ENCODE assay signal across 8 cellular contexts in the genomic region with DNA sequence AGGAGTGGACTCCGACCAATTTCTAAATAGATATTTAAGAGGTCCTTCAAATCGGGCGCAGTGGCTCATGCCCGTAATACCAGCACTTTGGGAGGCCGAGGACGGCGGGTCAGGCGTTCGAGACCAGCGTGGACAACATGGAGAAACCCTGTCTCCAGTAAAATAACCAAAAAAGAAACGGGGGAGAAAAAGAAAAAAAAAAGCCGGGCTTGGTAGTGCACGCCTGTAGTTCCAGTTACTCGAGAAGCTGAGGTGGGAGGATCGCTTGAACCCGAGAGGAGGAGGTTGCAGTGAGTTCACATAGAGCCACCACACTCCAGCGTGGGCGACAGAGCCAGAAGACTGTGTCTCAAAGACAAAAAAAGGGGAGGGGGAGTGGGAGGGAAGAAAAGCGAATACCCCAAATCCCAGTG. TPM values are rescaled to one million over a fixed set of nuclear protein-coding genes. Genes with fewer than 3 reads are reported as not detected.
A peak's percentile ranks its signal among the peaks of the same experiment; 100 is the strongest.
DNase-seq lines count a peak whose midpoint lies in the region; ATAC-seq and TF ChIP-seq lines count a peak whose summit lies in the region.

No MANE protein-coding gene starts in this region.

- peak overlapping the region; percentile 95 to 99 (median 98) for H3K27ac Mint-ChIP-seq in CD4-positive, CD25-positive, alpha-beta regulatory T cell
- peak overlapping the region; percentile 99 for H3K27ac Mint-ChIP-seq in mesothelial cell of epicardium
- H3K27ac Mint-ChIP-seq in type B pancreatic cell, result peak overlapping the region; percentile 98

- H3K36me3 ChIP-seq in CD4-positive, CD25-positive, alpha-beta regulatory T cell (ENCODE audit: control insufficient read depth, insufficient read depth, low read length), result no peaks in the 10 kb centered on the region
- H3K36me3 ChIP-seq in OCI-LY7 (ENCODE audit: insufficient read depth, low read length), result peaks cover 3% of the 10 kb centered on the region; the same call in 1 of the 2 replicates

- H2AFZ ChIP-seq in OCI-LY7 (ENCODE audit: low read length), result no peak overlapping the region; the same call in 1 of the 2 replicates

- H4K20me1 ChIP-seq in OCI-LY7 (ENCODE audit: insufficient read depth, low read length), result no peaks in the 10 kb centered on the region

- POLR2A ChIA-PET in OCI-LY7 (lab: Charles Lee), result interaction anchor here (0.8 to 17.2 kb wide), 8 partner anchors 9 to 1838 kb away, joined by 3 to 793 read pairs (median 79); a partner anchor contains a TSS

- H3K9me3 Mint-ChIP-seq in CD4-positive, CD25-positive, alpha-beta regulatory T cell, result no peaks in the 10 kb centered on the region
- H3K9me3 Mint-ChIP-seq in mesothelial cell of epicardium (no peaks in the 10 kb centered on the region), type B pancreatic cell (no peaks in the 10 kb centered on the region)

- H3K4me3 Mint-ChIP-seq in CD4-positive, CD25-positive, alpha-beta regulatory T cell, result peak overlapping the region; percentile 94 to 98 (median 97)
- peak overlapping the region; percentile 90 for H3K4me3 Mint-ChIP-seq in mesothelial cell of epicardium
- H3K4me3 Mint-ChIP-seq in type B pancreatic cell, result peak overlapping the region; percentile 94

- TSS peak; percentile 91 for BruUV-seq in OCI-LY7 (replicated peaks; lab: Mats Ljungman, UMichigan)

- H3K27ac ChIP-seq in CD4-positive, CD25-positive, alpha-beta regulatory T cell (ENCODE audit: insufficient read depth, low read length, poor library complexity, severe bottlenecking), result peak overlapping the region; percentile 85
- H3K27ac ChIP-seq in OCI-LY7 (ENCODE audit: low read depth, low read length, poor library complexity, severe bottlenecking), result peak overlapping the region; percentile 99

- H3K79me2 ChIP-seq in OCI-LY7 (ENCODE audit: insufficient read depth, low read depth, low read length), result no peaks in the 10 kb centered on the region

- CTCF ChIA-PET in OCI-LY7 (lab: Charles Lee; ENCODE audit: unreplicated experiment), result no interaction called here

- H3K36me3 Mint-ChIP-seq in CD4-positive, CD25-positive, alpha-beta regulatory T cell, result no peaks in the 10 kb centered on the region
- H3K36me3 Mint-ChIP-seq in mesothelial cell of epicardium, result no peaks in the 10 kb centered on the region
- no peaks in the 10 kb centered on the region for H3K36me3 Mint-ChIP-seq in type B pancreatic cell

- H3K4me3 ChIP-seq in CD4-positive, CD25-positive, alpha-beta regulatory T cell (ENCODE audit: low read depth, low read length), result peak overlapping the region; percentile 93
- H3K4me3 ChIP-seq in OCI-LY7 (ENCODE audit: low read depth, low read length, poor library complexity, severe bottlenecking) (peak overlapping the region; percentile 78), choroid plexus epithelial cell (ENCODE audit: low read depth, low read length) (peak overlapping the region; percentile 39)

- H3K4me1 Mint-ChIP-seq in CD4-positive, CD25-positive, alpha-beta regulatory T cell, result peaks cover 13 to 42% (median 24%) of the 10 kb centered on the region in 4 donors
- H3K4me1 Mint-ChIP-seq in mesothelial cell of epicardium (peaks cover 53% of the 10 kb centered on the region), type B pancreatic cell (ENCODE audit: unreplicated experiment) (peaks cover 32% of the 10 kb centered on the region)

- H3K27me3 Mint-ChIP-seq in CD4-positive, CD25-positive, alpha-beta regulatory T cell, result no peaks in the 10 kb centered on the region
- H3K27me3 Mint-ChIP-seq in mesothelial cell of epicardium (ENCODE audit: low read depth) (no peaks in the 10 kb centered on the region), type B pancreatic cell (no peaks in the 10 kb centered on the region)

- no peaks in the 10 kb centered on the region for H3K9me2 ChIP-seq in OCI-LY7 (ENCODE audit: insufficient read depth, low read length)

- intact Hi-C loops in OCI-LY7 (cut with micrococcal nuclease; ENCODE audit: unreplicated experiment), result loop anchor here (1.0 to 5.0 kb wide), 6 partner anchors 9 to 1858 kb away; a partner anchor contains a TSS

- DNase-seq in CD4-positive, CD25-positive, alpha-beta regulatory T cell, result peak in 1 of 3 donors; percentile 76
- DNase-seq in OCI-LY7 (ENCODE audit: low spot score), result peak; percentile 75
- DNase-seq in choroid plexus epithelial cell (ENCODE audit: low read depth), result no peak
- no peak for DNase-seq in mesothelial cell of epicardium (ENCODE audit: low spot score in 2 of 2, unreplicated experiment in 2 of 2)
- no peak for DNase-seq in type B pancreatic cell (ENCODE audit: extremely low spot score, unreplicated experiment)
- DNase-seq in NCI-H1092 treated with DMSO at 0.1 percent for 48 hours (lab: John Stamatoyannopoulos, UW), result no peak
- DNase-seq in NCI-H2107 (lab: John Stamatoyannopoulos, UW), result no peak
- DNase-seq in effector CD8-positive, alpha-beta T cell (lab: John Stamatoyannopoulos, UW), result no peak

- H3K9me3 ChIP-seq in CD4-positive, CD25-positive, alpha-beta regulatory T cell (ENCODE audit: control insufficient read depth in 2 of 2, low read length in 2 of 2), result no peaks in the 10 kb centered on the region
- H3K9me3 ChIP-seq in OCI-LY7 (ENCODE audit: low read length), result no peaks in the 10 kb centered on the region

- TF ChIP-seq CTCF in OCI-LY7 (conservative IDR thresholded peaks at IDR 0.05; ENCODE audit: low read length) (no peak), choroid plexus epithelial cell (conservative IDR thresholded peaks at IDR 0.05; ENCODE audit: low read depth, low read length) (no peak), mesothelial cell of epicardium (IDR thresholded peaks at IDR 0.05; ENCODE audit: unreplicated experiment) (no peak), type B pancreatic cell (conservative IDR thresholded peaks at IDR 0.05) (no peak)

- no peak for ATAC-seq in CD4-positive, CD25-positive, alpha-beta regulatory T cell (ENCODE audit: low read depth in 2 of 2)

- H3K4me1 ChIP-seq in CD4-positive, CD25-positive, alpha-beta regulatory T cell (ENCODE audit: control insufficient read depth, insufficient read depth, low read length, poor library complexity, severe bottlenecking), result peaks cover 28% of the 10 kb centered on the region
- H3K4me1 ChIP-seq in OCI-LY7 (ENCODE audit: insufficient read depth, low read length, poor library complexity, severe bottlenecking), result peaks cover 66% of the 10 kb centered on the region

- peak overlapping the region; percentile 94 for H3K4me2 ChIP-seq in OCI-LY7 (ENCODE audit: low read length)

- H3K27me3 ChIP-seq in CD4-positive, CD25-positive, alpha-beta regulatory T cell (ENCODE audit: control insufficient read depth, insufficient read depth, low read length), result no peaks in the 10 kb centered on the region

RNA-seq across cellular contexts. Expression of a gene that starts 53.3 kb away (rescaled TPM):
- total RNA-seq in CD4-positive, CD25-positive, alpha-beta regulatory T cell, result 2.6 TPM
- 1 to 10 TPM; 1.2 to 2.5 (median 2.4) TPM for polyA plus RNA-seq in CD4-positive, CD25-positive, alpha-beta regulatory T cell
- total RNA-seq in OCI-LY7 (2014; rRNA removed; shearing (Covaris generic)), result 0.18 and 0.69 TPM in 2 replicates
- total RNA-seq in OCI-LY7 (2022) (0.57 and 0.72 TPM in 2 replicates), mesothelial cell of epicardium (7.0 to 8.3 TPM (median 8.3 TPM) in 3 replicates), type B pancreatic cell (ENCODE audit: low replicate concordance) (2.2 and 2.6 TPM in 2 replicates)

Comparison
In these comparisons a context has a peak if more than half of its experiments do, and no peak if none do; other contexts are left out.
1. H3K4me3 ChIP-seq: peak in every context shown above with its lines; median percentile 93 in CD4-positive, CD25-positive, alpha-beta regulatory T cell; 78 in OCI-LY7; 39 in choroid plexus epithelial cell.